In the genomic region with DNA sequence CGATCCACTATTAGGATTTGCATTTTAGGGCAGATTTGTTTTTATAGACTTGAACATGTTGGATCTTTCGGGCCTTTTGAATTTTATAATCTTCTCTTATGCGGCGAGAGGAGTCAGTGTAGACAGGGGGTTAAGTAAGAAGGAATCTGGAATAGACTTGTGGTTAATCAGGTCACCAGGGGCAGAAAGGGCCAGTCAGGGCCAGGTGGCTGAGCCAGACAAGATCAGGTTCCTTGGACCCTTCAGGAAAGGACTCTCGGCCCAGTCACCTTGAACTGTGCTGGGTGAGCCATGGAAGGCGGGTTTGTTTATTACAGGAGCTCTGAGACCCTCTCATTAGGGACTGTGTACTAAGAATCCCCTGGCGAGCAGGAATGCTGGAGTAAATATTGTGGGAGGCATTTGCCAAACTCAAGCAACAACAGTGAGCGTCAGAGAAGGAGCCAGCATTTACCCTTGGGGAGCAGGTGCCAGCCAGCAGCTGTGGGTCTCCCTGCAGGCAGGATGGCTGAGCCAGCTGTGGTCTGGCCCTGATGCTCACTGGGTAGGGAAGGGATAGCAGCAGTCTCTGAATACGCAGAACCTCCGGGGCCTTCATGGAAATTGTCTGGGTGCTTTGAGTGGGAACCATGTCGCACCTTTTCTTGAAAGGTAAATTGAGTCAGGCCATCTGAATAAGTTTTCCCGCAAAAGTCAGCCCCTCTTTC, we compare ENCODE assay signal across 19 cellular contexts.
"Had no signal": no experiment of that assay in that cellular context is flagged by ENCODE, and none has a peak within 500 bp of the region (broad histone marks: within the 10 kb centered on the region; RNA-seq: fewer than 3 reads in every experiment).

No MANE protein-coding gene starts in this region.

- H3K4me3 ChIP-seq: coronary artery, heart left ventricle, prostate gland, right lobe of liver, thoracic aorta, transverse colon had no signal

- H3K4me1 Mint-ChIP-seq: naive thymus-derived CD4-positive, alpha-beta T cell; nephron progenitor cell; stimulated activated naive B cell treated with anti-CD40 and anti-IgM and Interleukin-4, amounts not matched to agents 10 μg/mL and 1 μg/mL and 100 μg/mL, for 72 hours; stimulated activated naive CD8-positive, alpha-beta T cell treated with anti-CD3 and anti-CD28 coated beads, Interleukin-15, amount 100 ng/mL, for 72 hours had no signal

- H3K4me1 ChIP-seq: heart left ventricle, parathyroid adenoma, prostate gland, right lobe of liver, transverse colon had no signal

- H3K27me3 ChIP-seq: heart left ventricle, right lobe of liver, transverse colon had no signal

- H3K36me3 ChIP-seq: heart left ventricle, prostate gland, right lobe of liver, thoracic aorta, transverse colon had no signal

- H3K4me3 Mint-ChIP-seq: naive thymus-derived CD4-positive, alpha-beta T cell; nephron progenitor cell; stimulated activated naive B cell treated with anti-CD40 and anti-IgM and Interleukin-4, amounts not matched to agents 10 μg/mL and 1 μg/mL and 100 μg/mL, for 72 hours; stimulated activated naive CD8-positive, alpha-beta T cell treated with anti-CD3 and anti-CD28 coated beads, Interleukin-15, amount 100 ng/mL, for 72 hours had no signal

- H3K27ac Mint-ChIP-seq: naive thymus-derived CD4-positive, alpha-beta T cell; nephron progenitor cell; stimulated activated naive B cell treated with anti-CD40 and anti-IgM and Interleukin-4, amounts not matched to agents 10 μg/mL and 1 μg/mL and 100 μg/mL, for 72 hours had no signal

- H3K9me3 Mint-ChIP-seq: naive thymus-derived CD4-positive, alpha-beta T cell; nephron progenitor cell; stimulated activated naive B cell treated with anti-CD40 and anti-IgM and Interleukin-4, amounts not matched to agents 10 μg/mL and 1 μg/mL and 100 μg/mL, for 72 hours; stimulated activated naive CD8-positive, alpha-beta T cell treated with anti-CD3 and anti-CD28 coated beads, Interleukin-15, amount 100 ng/mL, for 72 hours had no signal

- DNase-seq: effector CD4-positive, alpha-beta T cell; foreskin melanocyte; heart left ventricle; hypothalamus; islet precursor cell; mammary epithelial cell; naive thymus-derived CD4-positive, alpha-beta T cell; nephron progenitor cell; retina; right lobe of liver; stimulated activated CD4-positive, alpha-beta T cell treated with anti-CD3 and anti-CD28 coated beads, Interleukin-2, amount 100 ng/mL, for 24 hours; stimulated activated CD4-positive, alpha-beta T cell treated with anti-CD3 and anti-CD28 coated beads, Interleukin-4, amount 100 ng/mL, for 4 hours; stimulated activated naive B cell treated with anti-CD40 and anti-IgM and Interleukin-4, amounts not matched to agents 10 μg/mL and 1 μg/mL and 100 μg/mL, for 72 hours; stimulated activated naive CD8-positive, alpha-beta T cell treated with anti-CD3 and anti-CD28 coated beads, Interleukin-15, amount 100 ng/mL, for 72 hours; transverse colon had no signal

- H3K9ac ChIP-seq: parathyroid adenoma had no signal

- H3K27ac ChIP-seq: coronary artery, heart left ventricle, parathyroid adenoma, prostate gland, right lobe of liver, thoracic aorta, transverse colon had no signal

- H3K9me3 ChIP-seq: heart left ventricle, prostate gland, right lobe of liver, thoracic aorta, transverse colon had no signal

- H3K36me3 Mint-ChIP-seq: stimulated activated naive B cell treated with anti-CD40 and anti-IgM and Interleukin-4, amounts not matched to agents 10 μg/mL and 1 μg/mL and 100 μg/mL, for 72 hours had no signal
